8 cellular contexts compared by ENCODE assay signal in the genomic region with DNA sequence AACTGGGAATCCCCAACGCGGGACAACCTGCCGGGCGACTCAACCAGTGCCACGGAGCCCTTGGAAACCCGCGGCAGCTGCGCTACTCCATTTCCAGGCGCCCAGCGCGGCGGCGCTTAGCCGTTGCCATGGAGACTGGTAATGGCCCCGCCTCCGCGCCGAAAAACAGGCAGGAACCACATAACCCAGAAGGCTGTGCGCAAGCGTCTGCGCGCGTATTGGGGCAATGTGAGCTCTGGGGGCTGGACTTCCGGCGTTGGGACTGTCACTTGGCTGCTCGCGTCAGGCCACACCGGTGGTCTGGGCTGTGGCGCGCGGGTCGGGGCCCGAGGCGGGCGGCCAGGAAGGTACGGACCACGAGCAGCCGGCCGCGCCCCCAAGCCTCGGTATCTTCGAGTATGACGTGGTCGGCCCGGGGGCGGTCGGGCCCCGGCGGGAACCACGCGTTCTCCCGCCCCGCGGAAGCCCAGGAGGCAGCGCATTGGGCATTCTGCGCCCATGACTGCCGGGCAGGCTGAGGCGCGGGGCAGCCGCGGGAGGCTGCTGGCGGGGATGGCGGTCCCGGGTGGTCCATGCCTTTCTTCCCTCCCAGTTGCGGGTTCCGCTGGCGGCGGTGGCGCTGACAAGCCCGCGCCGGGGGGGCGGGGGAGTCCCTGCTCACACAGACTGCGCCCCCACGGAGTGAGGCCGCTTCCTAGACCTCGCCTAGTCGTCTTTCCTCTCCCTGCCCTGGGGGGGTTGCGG. TPM values are rescaled to one million over a fixed set of nuclear protein-coding genes. Genes with fewer than 3 reads are reported as not detected.
A peak's percentile ranks its signal among the peaks of the same experiment; 100 is the strongest.
DNase-seq lines count a peak whose midpoint lies in the region; ATAC-seq, FAIRE-seq and TF ChIP-seq lines count a peak whose summit lies in the region.

ZNF324B (plus strand) TSS at position 265 of the 744 bp plus-strand sequence. CDS start 2,080 bp downstream, outside the sequence.

- H3K36me3 ChIP-seq in psoas muscle (ENCODE audit: insufficient read depth in 1 of 2, low read depth in 1 of 2): peaks cover 0 to 25% of the 10 kb centered on the region in 2 donors

- H3K27ac Mint-ChIP-seq in T-helper 1 cell treated with Interleukin-12 subunit alpha and Interleukin-12 subunit beta and Interleukin-4 antibody, amounts not matched to agents 30 μg/mL and 1 μg/mL, for 36 hours: no peak within 1 kb of the TSS

- H3K9me3 ChIP-seq in right cardiac atrium (ENCODE audit: control insufficient read depth, low read length): no peaks in the 10 kb centered on the region
- no peaks in the 10 kb centered on the region for H3K9me3 ChIP-seq in psoas muscle

- under 1% methylated on average over 79 of the region's 79 CpGs for WGBS in right cardiac atrium
- WGBS in psoas muscle, 3 donors: 0 to 1% (median 0%) methylated on average over 53 to 79 of the region's 79 CpGs

- peaks cover 11% of the 10 kb centered on the region for H3K27me3 Mint-ChIP-seq in T-helper 1 cell treated with Interleukin-12 subunit alpha and Interleukin-12 subunit beta and Interleukin-4 antibody, amounts not matched to agents 30 μg/mL and 1 μg/mL, for 36 hours (ENCODE audit: low read depth)

- peak; percentile 62 for ATAC-seq in GM18499 (IDR thresholded peaks at IDR 0.05; ENCODE audit: insufficient read depth, unreplicated experiment)
- ATAC-seq in HG02938 (IDR thresholded peaks at IDR 0.05; ENCODE audit: unreplicated experiment): peak; percentile 84
- ATAC-seq in right cardiac atrium: peak; percentile 98 to 99
- peak; percentile 99 to 100 (median 99) for ATAC-seq in psoas muscle

- H3K36me3 Mint-ChIP-seq in T-helper 1 cell treated with Interleukin-12 subunit alpha and Interleukin-12 subunit beta and Interleukin-4 antibody, amounts not matched to agents 30 μg/mL and 1 μg/mL, for 36 hours (ENCODE audit: low read depth): peaks cover 10% of the 10 kb centered on the region

- intact Hi-C loops in right cardiac atrium (cut with DNase I) (no loop called here), psoas muscle (cut with DNase I) (loop anchor here in 1 of 2 donors (1.0 to 5.0 kb wide), 2 partner anchors 43 to 124 kb away; partner anchors contain the start of genes ZNF584 and ZSCAN22)

- H3K4me1 Mint-ChIP-seq in T-helper 1 cell treated with Interleukin-12 subunit alpha and Interleukin-12 subunit beta and Interleukin-4 antibody, amounts not matched to agents 30 μg/mL and 1 μg/mL, for 36 hours (ENCODE audit: low read depth): peaks cover 19% of the 10 kb centered on the region

- H3K4me3 Mint-ChIP-seq in T-helper 1 cell treated with Interleukin-12 subunit alpha and Interleukin-12 subunit beta and Interleukin-4 antibody, amounts not matched to agents 30 μg/mL and 1 μg/mL, for 36 hours: peak within 1 kb of the TSS; percentile 83

- no peak for FAIRE-seq in urothelium cell line (lab: Jason Lieb, UNC)

- H3K4me1 ChIP-seq in right cardiac atrium (ENCODE audit: control insufficient read depth, insufficient read depth, low read length) (no peaks in the 10 kb centered on the region), psoas muscle (no peaks in the 10 kb centered on the region)

- TF ChIP-seq CTCF in psoas muscle (IDR thresholded peaks at IDR 0.05): no peak

- H3K27me3 ChIP-seq in right cardiac atrium (ENCODE audit: control insufficient read depth, insufficient read depth): no peaks in the 10 kb centered on the region
- H3K27me3 ChIP-seq in psoas muscle (ENCODE audit: insufficient read depth in 3 of 3, low read length in 2 of 3): peaks cover 0 to 15% (median 0%) of the 10 kb centered on the region in 3 donors

- H3K27ac ChIP-seq in right cardiac atrium (ENCODE audit: low read length) (peak within 1 kb of the TSS; percentile 1), psoas muscle (peak within 1 kb of the TSS; percentile 85)

- DNase-seq in NCI-H1694 treated with DMSO at 0.1 percent for 48 hours (lab: John Stamatoyannopoulos, UW): peak; percentile 94
- peak; percentile 80 to 99 (median 95) for DNase-seq in amygdala (lab: John Stamatoyannopoulos, UW)
- peak; percentile 97 to 99 (median 98) for DNase-seq in right cardiac atrium
- DNase-seq in psoas muscle: peak; percentile 97 to 98
- peak; percentile 92 for DNase-seq in urothelium cell line (ENCODE audit: low spot score)

- H3K4me3 ChIP-seq in right cardiac atrium (ENCODE audit: low read length) (peak within 1 kb of the TSS; percentile 83), psoas muscle (peak within 1 kb of the TSS; percentile 97)

- peaks cover 19% of the 10 kb centered on the region for H3K9me3 Mint-ChIP-seq in T-helper 1 cell treated with Interleukin-12 subunit alpha and Interleukin-12 subunit beta and Interleukin-4 antibody, amounts not matched to agents 30 μg/mL and 1 μg/mL, for 36 hours

RNA-seq across cellular contexts. Expression of gene ZNF324B, which starts in this region (rescaled TPM):
- total RNA-seq in right cardiac atrium (1 to 10 TPM; 2.7 to 4.8 (median 3.7) TPM), psoas muscle (1 to 10 TPM; 4.4 to 8.9 (median 4.9) TPM)
- polyA plus RNA-seq in right cardiac atrium (1.9 TPM), psoas muscle (1 to 10 TPM; 2.5 to 6.2 (median 2.9) TPM)

Comparison
In these comparisons a context has a peak if more than half of its experiments do, and no peak if none do; other contexts are left out.
1. Peak in every context shown above with its lines: DNase-seq, ATAC-seq, H3K4me3 ChIP-seq and H3K27ac ChIP-seq.